In genomic region chr2:1306029-1306686, GRCh38 we compare ENCODE assay signal across 20 cellular contexts.
A peak's percentile ranks its signal among the peaks of the same experiment; 100 is the strongest.
DNase-seq lines count a peak whose midpoint lies in the region; ATAC-seq, FAIRE-seq and TF ChIP-seq lines count a peak whose summit lies in the region.
"Had no signal": no experiment of that assay in that cellular context is flagged by ENCODE, and none has a peak within 500 bp of the region (broad histone marks: within the 10 kb centered on the region; RNA-seq: fewer than 3 reads in every experiment).

No MANE protein-coding gene starts in this region.

- DNase-seq in NCI-H524 (lab: John Stamatoyannopoulos, UW) (peak; percentile 90 to 92), WERI-Rb-1 (peak; percentile 68), mucosa of descending colon (no peak), D721Med (ENCODE audit: insufficient read length, low spot score) (no peak), HUDEP-2 (lab: John Stamatoyannopoulos, UW; ENCODE audit: unreplicated experiment in 76 of 76) (no peak), NCI-H2107 treated with DMSO at 0.1 percent for 48 hours (lab: John Stamatoyannopoulos, UW; ENCODE audit: unreplicated experiment) (no peak)
- no peak for DNase-seq in stimulated activated effector memory CD8-positive, alpha-beta T cell treated with anti-CD3 and anti-CD28 coated beads, Interleukin-12 subunit alpha, Interleukin-12 subunit beta, amount 100 ng/mL, for 72 hours (ENCODE audit: low spot score in 2 of 2)
- DNase-seq: COR-L47; EL; IMR-90; Karpas-422; MG63; NCI-H1092; NCI-H2227 treated with DMSO at 0.1 percent for 48 hours; NCI-H526 treated with DMSO at 0.1 percent for 48 hours; NK-92 treated with Interleukin-12 subunit alpha and Interleukin-12 subunit beta, amount 100 ng/mL, for 24 hours; OCI-M1; RPMI8226; SIG-M5 had no signal

- H3K36me3 ChIP-seq in WERI-Rb-1 (no peaks in the 10 kb centered on the region), mucosa of descending colon (ENCODE audit: low read depth) (no peaks in the 10 kb centered on the region)
- H3K36me3 ChIP-seq: MG63 had no signal

- H3K4me1 Mint-ChIP-seq in stimulated activated effector memory CD8-positive, alpha-beta T cell treated with anti-CD3 and anti-CD28 coated beads, Interleukin-12 subunit alpha, Interleukin-12 subunit beta, amount 100 ng/mL, for 72 hours = no peaks in the 10 kb centered on the region

- no peak overlapping the region for H3K27ac Mint-ChIP-seq in stimulated activated effector memory CD8-positive, alpha-beta T cell treated with anti-CD3 and anti-CD28 coated beads, Interleukin-12 subunit alpha, Interleukin-12 subunit beta, amount 100 ng/mL, for 72 hours

- H3K9me3 Mint-ChIP-seq in stimulated activated effector memory CD8-positive, alpha-beta T cell treated with anti-CD3 and anti-CD28 coated beads, Interleukin-12 subunit alpha, Interleukin-12 subunit beta, amount 100 ng/mL, for 72 hours = peaks cover 3% of the 10 kb centered on the region

- no peaks in the 10 kb centered on the region for H3K36me3 Mint-ChIP-seq in stimulated activated effector memory CD8-positive, alpha-beta T cell treated with anti-CD3 and anti-CD28 coated beads, Interleukin-12 subunit alpha, Interleukin-12 subunit beta, amount 100 ng/mL, for 72 hours

- peak; percentile 20 for ATAC-seq in mucosa of descending colon
- peak; percentile 35 for ATAC-seq in stimulated activated effector memory CD8-positive, alpha-beta T cell treated with anti-CD3 and anti-CD28 coated beads, Interleukin-12 subunit alpha, Interleukin-12 subunit beta, amount 100 ng/mL, for 72 hours

- no peak for FAIRE-seq in D721Med (lab: Jason Lieb, UNC)
- FAIRE-seq: H54 had no signal

- H3K4me3 Mint-ChIP-seq in stimulated activated effector memory CD8-positive, alpha-beta T cell treated with anti-CD3 and anti-CD28 coated beads, Interleukin-12 subunit alpha, Interleukin-12 subunit beta, amount 100 ng/mL, for 72 hours = no peak overlapping the region

- H3K27ac ChIP-seq in WERI-Rb-1 = peak overlapping the region; percentile 67

- H3K9me3 ChIP-seq in WERI-Rb-1 (ENCODE audit: severe bottlenecking) = no peaks in the 10 kb centered on the region
- no peaks in the 10 kb centered on the region for H3K9me3 ChIP-seq in mucosa of descending colon
- H3K9me3 ChIP-seq: MG63 had no signal

- no peaks in the 10 kb centered on the region for H3K27me3 ChIP-seq in WERI-Rb-1 (ENCODE audit: insufficient read depth, low read depth, severe bottlenecking)
- H3K27me3 ChIP-seq: MG63 had no signal

- no peaks in the 10 kb centered on the region for H3K4me1 ChIP-seq in mucosa of descending colon (ENCODE audit: low read depth)

- TF ChIP-seq CTCF in WERI-Rb-1 (IDR thresholded peaks at IDR 0.05; ENCODE audit: low read depth, low read length) (no peak), mucosa of descending colon (IDR thresholded peaks at IDR 0.05) (no peak), D721Med (IDR thresholded peaks at IDR 0.05; ENCODE audit: insufficient read depth, missing control alignments) (no peak)

- intact Hi-C loops in mucosa of descending colon (cut with DNase I, micrococcal nuclease) = no loop called here

- H3K4me3 ChIP-seq in WERI-Rb-1 (ENCODE audit: low read depth, low read length) (peak overlapping the region; percentile 40), mucosa of descending colon (no peak overlapping the region)
- H3K4me3 ChIP-seq: MG63 had no signal

Comparison
In these comparisons a context has a peak if more than half of its experiments do, and no peak if none do; other contexts are left out.
1. DNase-seq: peak in NCI-H524 (2 of 2) and WERI-Rb-1 (single experiment); none in mucosa of descending colon (0 of 3), stimulated activated effector memory CD8-positive, alpha-beta T cell treated with anti-CD3 and anti-CD28 coated beads, Interleukin-12 subunit alpha, Interleukin-12 subunit beta, amount 100 ng/mL, for 72 hours (0 of 2), D721Med (single experiment), HUDEP-2 (0 of 76) and NCI-H2107 treated with DMSO at 0.1 percent for 48 hours (single experiment).